Comparison of ENCODE assay signal across 12 cellular contexts in genomic region chr13:99289674-99290337, GRCh38. TPM values are rescaled to one million over a fixed set of nuclear protein-coding genes. Genes with fewer than 3 reads are reported as not detected.
A peak's percentile ranks its signal among the peaks of the same experiment; 100 is the strongest.
DNase-seq lines count a peak whose midpoint lies in the region; ATAC-seq lines count a peak whose summit lies in the region.
"Had no signal": no experiment of that assay in that cellular context is flagged by ENCODE, and none has a peak within 500 bp of the region (broad histone marks: within the 10 kb centered on the region; RNA-seq: fewer than 3 reads in every experiment).

No MANE protein-coding gene starts in this region.

- no peak overlapping the region for H3K4me3 ChIP-seq in CD8-positive, alpha-beta memory T cell (ENCODE audit: low read length)
- no peak overlapping the region for H3K4me3 ChIP-seq in skin epidermis

- peaks cover 24% of the 10 kb centered on the region for H3K36me3 ChIP-seq in CD8-positive, alpha-beta memory T cell (ENCODE audit: insufficient read depth, low read length)
- H3K36me3 ChIP-seq: brain microvascular endothelial cell had no signal

- CTCF ChIA-PET in CD8-positive, alpha-beta memory T cell (lab: Charles Lee), result interaction anchor here (2.2 kb wide), 1 partner anchor 147 kb away, joined by 8 read pairs; no protein-coding TSS in a partner anchor

- peaks cover 82 to 98% (median 97%) of the 10 kb centered on the region in 3 donors for H3K4me1 Mint-ChIP-seq in CD8-positive, alpha-beta memory T cell
- peaks cover 75% of the 10 kb centered on the region for H3K4me1 Mint-ChIP-seq in T-helper 2 cell treated with Interferon-gamma antibody and Interleukin-4, amounts not matched to agents 5 μg/mL and 100 μg/mL, for 36 hours (ENCODE audit: low read depth)

- H3K9me3 Mint-ChIP-seq in CD8-positive, alpha-beta memory T cell, result no peaks in the 10 kb centered on the region
- H3K9me3 Mint-ChIP-seq in T-helper 2 cell treated with Interferon-gamma antibody and Interleukin-4, amounts not matched to agents 5 μg/mL and 100 μg/mL, for 36 hours, result no peaks in the 10 kb centered on the region
- no peaks in the 10 kb centered on the region for H3K9me3 Mint-ChIP-seq in activated naive CD4-positive, alpha-beta T cell treated with anti-CD3 and anti-CD28 coated beads, Interleukin-2, amount 50 U/mL, for 72 hours

- DNase-seq in CD8-positive, alpha-beta memory T cell, result peak in 4 of 5 donors; percentile 43 to 86 (median 64)
- no peak for DNase-seq in T-helper 2 cell treated with Interferon-gamma antibody and Interleukin-4, amounts not matched to agents 5 μg/mL and 100 μg/mL, for 36 hours (ENCODE audit: low spot score)
- peak in 1 of 2 donors; percentile 42 for DNase-seq in activated naive CD4-positive, alpha-beta T cell treated with anti-CD3 and anti-CD28 coated beads, Interleukin-2, amount 50 U/mL, for 72 hours (ENCODE audit: low spot score in 2 of 2)
- no peak for DNase-seq in hippocampal formation (lab: John Stamatoyannopoulos, UW)
- DNase-seq: brain microvascular endothelial cell, head of caudate nucleus had no signal

- peak; percentile 43 to 49 for ATAC-seq in activated naive CD4-positive, alpha-beta T cell treated with anti-CD3 and anti-CD28 coated beads, Interleukin-2, amount 50 U/mL, for 72 hours
- no peak for ATAC-seq in GM21737 (IDR thresholded peaks at IDR 0.05; ENCODE audit: unreplicated experiment)
- no peak for ATAC-seq in GM21526 (IDR thresholded peaks at IDR 0.05; ENCODE audit: low FRiP score, unreplicated experiment)

- H3K27ac ChIP-seq in CD8-positive, alpha-beta memory T cell (ENCODE audit: low read depth, low read length), result peak overlapping the region; percentile 45
- H3K27ac ChIP-seq in skin epidermis, result peak overlapping the region in 15 of 21 experiments; percentile 5 to 76 (median 63)
- H3K27ac ChIP-seq: brain microvascular endothelial cell had no signal

- POLR2A ChIA-PET in CD8-positive, alpha-beta memory T cell (lab: Charles Lee), result interaction anchor here (1.4 kb wide), 1 partner anchor 66 kb away, joined by 4 read pairs; no protein-coding TSS in a partner anchor

- no peaks in the 10 kb centered on the region for H3K27me3 ChIP-seq in CD8-positive, alpha-beta memory T cell (ENCODE audit: insufficient read depth, low read length, poor library complexity, severe bottlenecking)
- H3K27me3 ChIP-seq: brain microvascular endothelial cell had no signal

- peak overlapping the region; percentile 60 to 70 (median 63) for H3K4me3 Mint-ChIP-seq in CD8-positive, alpha-beta memory T cell
- H3K4me3 Mint-ChIP-seq in T-helper 2 cell treated with Interferon-gamma antibody and Interleukin-4, amounts not matched to agents 5 μg/mL and 100 μg/mL, for 36 hours, result no peak overlapping the region

- peak overlapping the region; percentile 89 to 99 (median 95) for H3K27ac Mint-ChIP-seq in CD8-positive, alpha-beta memory T cell
- peak overlapping the region; percentile 76 for H3K27ac Mint-ChIP-seq in T-helper 2 cell treated with Interferon-gamma antibody and Interleukin-4, amounts not matched to agents 5 μg/mL and 100 μg/mL, for 36 hours
- H3K27ac Mint-ChIP-seq in activated naive CD4-positive, alpha-beta T cell treated with anti-CD3 and anti-CD28 coated beads, Interleukin-2, amount 50 U/mL, for 72 hours, result peak overlapping the region; percentile 65 to 87

- no peaks in the 10 kb centered on the region for H3K27me3 Mint-ChIP-seq in CD8-positive, alpha-beta memory T cell
- no peaks in the 10 kb centered on the region for H3K27me3 Mint-ChIP-seq in T-helper 2 cell treated with Interferon-gamma antibody and Interleukin-4, amounts not matched to agents 5 μg/mL and 100 μg/mL, for 36 hours (ENCODE audit: low read depth)

- peaks cover 86% of the 10 kb centered on the region for H3K4me1 ChIP-seq in CD8-positive, alpha-beta memory T cell (ENCODE audit: insufficient read depth, low read length)

- peaks cover 12 to 48% (median 13%) of the 10 kb centered on the region in 3 donors for H3K36me3 Mint-ChIP-seq in CD8-positive, alpha-beta memory T cell
- peaks cover 59% of the 10 kb centered on the region for H3K36me3 Mint-ChIP-seq in T-helper 2 cell treated with Interferon-gamma antibody and Interleukin-4, amounts not matched to agents 5 μg/mL and 100 μg/mL, for 36 hours (ENCODE audit: low read depth)
- H3K36me3 Mint-ChIP-seq in activated naive CD4-positive, alpha-beta T cell treated with anti-CD3 and anti-CD28 coated beads, Interleukin-2, amount 50 U/mL, for 72 hours, result peaks cover 9 to 26% of the 10 kb centered on the region in 2 donors

- no peaks in the 10 kb centered on the region for H3K9me3 ChIP-seq in CD8-positive, alpha-beta memory T cell (ENCODE audit: low read length)

RNA-seq across cellular contexts. Expression of gene GPR183, which starts 17.4 kb away (rescaled TPM):
- total RNA-seq in CD8-positive, alpha-beta memory T cell, result 10 to 100 TPM; 61.5 to 62.8 TPM
- polyA plus RNA-seq in CD8-positive, alpha-beta memory T cell, result 232 TPM
- total RNA-seq in activated naive CD4-positive, alpha-beta T cell treated with anti-CD3 and anti-CD28 coated beads, Interleukin-2, amount 50 U/mL, for 72 hours, result 10 to 100 TPM; 55.0 to 55.4 TPM
- total RNA-seq: renal cortical epithelial cell had no signal

RNA-seq across cellular contexts. Expression of gene GPR18, which starts 31.6 kb away (rescaled TPM):
- total RNA-seq in CD8-positive, alpha-beta memory T cell, result 10 to 100 TPM; 15.2 to 16.2 TPM
- 32.4 TPM for polyA plus RNA-seq in CD8-positive, alpha-beta memory T cell
- total RNA-seq in activated naive CD4-positive, alpha-beta T cell treated with anti-CD3 and anti-CD28 coated beads, Interleukin-2, amount 50 U/mL, for 72 hours, result 1 to 10 TPM; 2.0 to 8.4 TPM
- total RNA-seq: NCI-H460, renal cortical epithelial cell, temporal lobe had no signal

Comparison
In these comparisons a context has a peak if more than half of its experiments do, and no peak if none do; other contexts are left out.
1. DNase-seq: peak in CD8-positive, alpha-beta memory T cell (4 of 5); none in T-helper 2 cell treated with Interferon-gamma antibody and Interleukin-4, amounts not matched to agents 5 μg/mL and 100 μg/mL, for 36 hours (single experiment) and hippocampal formation (0 of 2).
2. ATAC-seq: peak in activated naive CD4-positive, alpha-beta T cell treated with anti-CD3 and anti-CD28 coated beads, Interleukin-2, amount 50 U/mL, for 72 hours (2 of 2); none in GM21737 (single experiment) and GM21526 (single experiment).
3. Peak in every context shown above with its lines, with median percentiles within 50 percentile points of each other: H3K27ac Mint-ChIP-seq.